9 cellular contexts compared by ENCODE assay signal in genomic region chr1:68285046-68285445, GRCh38. TPM values are rescaled to one million over a fixed set of nuclear protein-coding genes. Genes with fewer than 3 reads are reported as not detected.
"Had no signal": no experiment of that assay in that cellular context is flagged by ENCODE, and none has a peak within 500 bp of the region (broad histone marks: within the 10 kb centered on the region; RNA-seq: fewer than 3 reads in every experiment).

No MANE protein-coding gene starts in this region.

- H3K27ac Mint-ChIP-seq: HFFc6 had no signal

- H3K36me3 ChIP-seq: HAP-1 had no signal

- H2AFZ ChIP-seq: GM23248 had no signal

- H3K9me3 Mint-ChIP-seq: HFFc6 had no signal

- DNase-seq: GM23248, GOT3, H7, HFFc6 had no signal

- H3K4me3 ChIP-seq: GM23248, HAP-1 had no signal

- H3K4me1 Mint-ChIP-seq: IgD-negative memory B cell had no signal

- H3K4me3 Mint-ChIP-seq: HFFc6, IgD-negative memory B cell had no signal

- H3K9ac ChIP-seq: GM23248 had no signal

- H3K9me3 ChIP-seq: HAP-1 had no signal

- ATAC-seq: HCT116, HepG2 had no signal

- H3K36me3 Mint-ChIP-seq: IgD-negative memory B cell had no signal

- H3K27ac ChIP-seq: GM23248, HL-60 had no signal

RNA-seq across cellular contexts. Expression of gene WLS, which starts 52.7 kb away (rescaled TPM):
- total RNA-seq: HepG2 had no signal
- polyA plus RNA-seq: HepG2, IgD-negative memory B cell had no signal
